Comparison of ENCODE assay signal across 2 cellular contexts in genomic region chr5:140707812-140708211, GRCh38.
TF ChIP-seq lines count a peak whose summit lies in the region.

No MANE protein-coding gene starts in this region.

TF ChIP-seq in HepG2, 621 proteins besides CTCF, POLR2A, EP300 and RAD21:
- TF ChIP-seq POLR2AphosphoS5 (IDR thresholded peaks at IDR 0.05; ENCODE audit: low read depth, low read length) (0 out of 2 replicates have a peak, but pooled peaks have one; percentile 22), KDM1A (CRISPR knock-in tag; IDR thresholded peaks at IDR 0.05) (no peak), ZSCAN12 (CRISPR knock-in tag; IDR thresholded peaks at IDR 0.05) (no peak), SP2 (CRISPR knock-in tag; IDR thresholded peaks at IDR 0.05) (no peak), PAF1 (CRISPR knock-in tag; IDR thresholded peaks at IDR 0.05) (0 out of 2 replicates have a peak, but pooled peaks have one; percentile 48)

TF ChIP-seq in HEK293T, 16 proteins besides CTCF, POLR2A, EP300 and RAD21:
- peak; percentile 52; the same call in 1 of the 2 replicates for TF ChIP-seq ZNF384 (IDR thresholded peaks at IDR 0.05)
- TF ChIP-seq FOXM1 (IDR thresholded peaks at IDR 0.05; ENCODE audit: borderline replicate concordance): no peak
- no peak for TF ChIP-seq BHLHE40 (IDR thresholded peaks at IDR 0.05; ENCODE audit: borderline replicate concordance)
